ENCODE assay signal across 1 cellular context in genomic region chr2:172038604-172039003, GRCh38.
A peak's percentile ranks its signal among the peaks of the same experiment; 100 is the strongest.
TF ChIP-seq lines count a peak whose summit lies in the region.

No MANE protein-coding gene starts in this region.

TF ChIP-seq in K562, 482 proteins besides CTCF, POLR2A, EP300 and RAD21 (continued from another document):
- TF ChIP-seq MGA (IDR thresholded peaks at IDR 0.05) (no peak), PKNOX1 (IDR thresholded peaks at IDR 0.05) (peak; percentile 67), PRPF4 (IDR thresholded peaks at IDR 0.05; ENCODE audit: insufficient read depth, low read depth, low read length, poor library complexity, severe bottlenecking) (no peak), ZNF785 (CRISPR knock-in tag; IDR thresholded peaks at IDR 0.05) (no peak), MEIS2 (IDR thresholded peaks at IDR 0.05; ENCODE audit: partially characterized antibody) (peak; percentile 74), THRAP3 (IDR thresholded peaks at IDR 0.05; ENCODE audit: borderline replicate concordance) (no peak), ZNF175 (CRISPR knock-in tag; IDR thresholded peaks at IDR 0.05; ENCODE audit: low read depth) (0 out of 2 replicates have a peak, but pooled peaks have one; percentile 33), SMC3 (conservative IDR thresholded peaks at IDR 0.05; ENCODE audit: insufficient read depth, low read depth, low read length) (no peak)
- TF ChIP-seq, protein P1, sequence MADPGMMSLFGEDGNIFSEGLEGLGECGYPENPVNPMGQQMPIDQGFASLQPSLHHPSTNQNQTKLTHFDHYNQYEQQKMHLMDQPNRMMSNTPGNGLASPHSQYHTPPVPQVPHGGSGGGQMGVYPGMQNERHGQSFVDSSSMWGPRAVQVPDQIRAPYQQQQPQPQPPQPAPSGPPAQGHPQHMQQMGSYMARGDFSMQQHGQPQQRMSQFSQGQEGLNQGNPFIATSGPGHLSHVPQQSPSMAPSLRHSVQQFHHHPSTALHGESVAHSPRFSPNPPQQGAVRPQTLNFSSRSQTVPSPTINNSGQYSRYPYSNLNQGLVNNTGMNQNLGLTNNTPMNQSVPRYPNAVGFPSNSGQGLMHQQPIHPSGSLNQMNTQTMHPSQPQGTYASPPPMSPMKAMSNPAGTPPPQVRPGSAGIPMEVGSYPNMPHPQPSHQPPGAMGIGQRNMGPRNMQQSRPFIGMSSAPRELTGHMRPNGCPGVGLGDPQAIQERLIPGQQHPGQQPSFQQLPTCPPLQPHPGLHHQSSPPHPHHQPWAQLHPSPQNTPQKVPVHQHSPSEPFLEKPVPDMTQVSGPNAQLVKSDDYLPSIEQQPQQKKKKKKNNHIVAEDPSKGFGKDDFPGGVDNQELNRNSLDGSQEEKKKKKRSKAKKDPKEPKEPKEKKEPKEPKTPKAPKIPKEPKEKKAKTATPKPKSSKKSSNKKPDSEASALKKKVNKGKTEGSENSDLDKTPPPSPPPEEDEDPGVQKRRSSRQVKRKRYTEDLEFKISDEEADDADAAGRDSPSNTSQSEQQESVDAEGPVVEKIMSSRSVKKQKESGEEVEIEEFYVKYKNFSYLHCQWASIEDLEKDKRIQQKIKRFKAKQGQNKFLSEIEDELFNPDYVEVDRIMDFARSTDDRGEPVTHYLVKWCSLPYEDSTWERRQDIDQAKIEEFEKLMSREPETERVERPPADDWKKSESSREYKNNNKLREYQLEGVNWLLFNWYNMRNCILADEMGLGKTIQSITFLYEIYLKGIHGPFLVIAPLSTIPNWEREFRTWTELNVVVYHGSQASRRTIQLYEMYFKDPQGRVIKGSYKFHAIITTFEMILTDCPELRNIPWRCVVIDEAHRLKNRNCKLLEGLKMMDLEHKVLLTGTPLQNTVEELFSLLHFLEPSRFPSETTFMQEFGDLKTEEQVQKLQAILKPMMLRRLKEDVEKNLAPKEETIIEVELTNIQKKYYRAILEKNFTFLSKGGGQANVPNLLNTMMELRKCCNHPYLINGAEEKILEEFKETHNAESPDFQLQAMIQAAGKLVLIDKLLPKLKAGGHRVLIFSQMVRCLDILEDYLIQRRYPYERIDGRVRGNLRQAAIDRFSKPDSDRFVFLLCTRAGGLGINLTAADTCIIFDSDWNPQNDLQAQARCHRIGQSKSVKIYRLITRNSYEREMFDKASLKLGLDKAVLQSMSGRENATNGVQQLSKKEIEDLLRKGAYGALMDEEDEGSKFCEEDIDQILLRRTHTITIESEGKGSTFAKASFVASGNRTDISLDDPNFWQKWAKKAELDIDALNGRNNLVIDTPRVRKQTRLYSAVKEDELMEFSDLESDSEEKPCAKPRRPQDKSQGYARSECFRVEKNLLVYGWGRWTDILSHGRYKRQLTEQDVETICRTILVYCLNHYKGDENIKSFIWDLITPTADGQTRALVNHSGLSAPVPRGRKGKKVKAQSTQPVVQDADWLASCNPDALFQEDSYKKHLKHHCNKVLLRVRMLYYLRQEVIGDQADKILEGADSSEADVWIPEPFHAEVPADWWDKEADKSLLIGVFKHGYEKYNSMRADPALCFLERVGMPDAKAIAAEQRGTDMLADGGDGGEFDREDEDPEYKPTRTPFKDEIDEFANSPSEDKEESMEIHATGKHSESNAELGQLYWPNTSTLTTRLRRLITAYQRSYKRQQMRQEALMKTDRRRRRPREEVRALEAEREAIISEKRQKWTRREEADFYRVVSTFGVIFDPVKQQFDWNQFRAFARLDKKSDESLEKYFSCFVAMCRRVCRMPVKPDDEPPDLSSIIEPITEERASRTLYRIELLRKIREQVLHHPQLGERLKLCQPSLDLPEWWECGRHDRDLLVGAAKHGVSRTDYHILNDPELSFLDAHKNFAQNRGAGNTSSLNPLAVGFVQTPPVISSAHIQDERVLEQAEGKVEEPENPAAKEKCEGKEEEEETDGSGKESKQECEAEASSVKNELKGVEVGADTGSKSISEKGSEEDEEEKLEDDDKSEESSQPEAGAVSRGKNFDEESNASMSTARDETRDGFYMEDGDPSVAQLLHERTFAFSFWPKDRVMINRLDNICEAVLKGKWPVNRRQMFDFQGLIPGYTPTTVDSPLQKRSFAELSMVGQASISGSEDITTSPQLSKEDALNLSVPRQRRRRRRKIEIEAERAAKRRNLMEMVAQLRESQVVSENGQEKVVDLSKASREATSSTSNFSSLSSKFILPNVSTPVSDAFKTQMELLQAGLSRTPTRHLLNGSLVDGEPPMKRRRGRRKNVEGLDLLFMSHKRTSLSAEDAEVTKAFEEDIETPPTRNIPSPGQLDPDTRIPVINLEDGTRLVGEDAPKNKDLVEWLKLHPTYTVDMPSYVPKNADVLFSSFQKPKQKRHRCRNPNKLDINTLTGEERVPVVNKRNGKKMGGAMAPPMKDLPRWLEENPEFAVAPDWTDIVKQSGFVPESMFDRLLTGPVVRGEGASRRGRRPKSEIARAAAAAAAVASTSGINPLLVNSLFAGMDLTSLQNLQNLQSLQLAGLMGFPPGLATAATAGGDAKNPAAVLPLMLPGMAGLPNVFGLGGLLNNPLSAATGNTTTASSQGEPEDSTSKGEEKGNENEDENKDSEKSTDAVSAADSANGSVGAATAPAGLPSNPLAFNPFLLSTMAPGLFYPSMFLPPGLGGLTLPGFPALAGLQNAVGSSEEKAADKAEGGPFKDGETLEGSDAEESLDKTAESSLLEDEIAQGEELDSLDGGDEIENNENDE (IDR thresholded peaks at IDR 0.05; ENCODE audit: low read depth, low read length), result no peak
- TF ChIP-seq, protein P2, sequence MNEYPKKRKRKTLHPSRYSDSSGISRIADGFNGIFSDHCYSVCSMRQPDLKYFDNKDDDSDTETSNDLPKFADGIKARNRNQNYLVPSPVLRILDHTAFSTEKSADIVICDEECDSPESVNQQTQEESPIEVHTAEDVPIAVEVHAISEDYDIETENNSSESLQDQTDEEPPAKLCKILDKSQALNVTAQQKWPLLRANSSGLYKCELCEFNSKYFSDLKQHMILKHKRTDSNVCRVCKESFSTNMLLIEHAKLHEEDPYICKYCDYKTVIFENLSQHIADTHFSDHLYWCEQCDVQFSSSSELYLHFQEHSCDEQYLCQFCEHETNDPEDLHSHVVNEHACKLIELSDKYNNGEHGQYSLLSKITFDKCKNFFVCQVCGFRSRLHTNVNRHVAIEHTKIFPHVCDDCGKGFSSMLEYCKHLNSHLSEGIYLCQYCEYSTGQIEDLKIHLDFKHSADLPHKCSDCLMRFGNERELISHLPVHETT (CRISPR knock-in tag; conservative IDR thresholded peaks at IDR 0.05 in 1 of 2, IDR thresholded peaks at IDR 0.05 in 1 of 2), result no peak
- TF ChIP-seq, protein P3, sequence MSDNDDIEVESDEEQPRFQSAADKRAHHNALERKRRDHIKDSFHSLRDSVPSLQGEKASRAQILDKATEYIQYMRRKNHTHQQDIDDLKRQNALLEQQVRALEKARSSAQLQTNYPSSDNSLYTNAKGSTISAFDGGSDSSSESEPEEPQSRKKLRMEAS (CRISPR knock-in tag; IDR thresholded peaks at IDR 0.05), result no peak
